In the genomic region with DNA sequence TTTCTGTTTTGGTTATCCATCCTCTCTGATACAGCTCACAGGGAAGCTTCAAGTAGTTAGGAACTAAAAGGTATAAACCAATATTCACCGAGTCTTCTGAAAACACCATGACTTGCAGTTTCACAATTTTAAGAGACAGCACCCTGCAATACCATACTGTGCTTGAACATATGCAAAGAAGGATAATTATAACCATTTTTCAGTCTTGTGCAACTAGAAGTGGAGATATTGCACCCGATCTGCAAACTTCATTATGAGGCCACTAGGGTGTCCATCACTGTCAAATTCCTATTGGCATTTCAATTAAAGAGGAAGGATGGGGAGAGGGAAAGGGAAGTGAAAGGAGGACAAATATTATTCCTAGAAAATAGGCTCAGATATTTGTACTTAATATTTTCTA, we compare ENCODE assay signal across 8 cellular contexts. TPM values are rescaled to one million over a fixed set of nuclear protein-coding genes. Genes with fewer than 3 reads are reported as not detected.
DNase-seq lines count a peak whose midpoint lies in the region; ATAC-seq and TF ChIP-seq lines count a peak whose summit lies in the region.

No MANE protein-coding gene starts in this region.

- no peak overlapping the region for H3K27ac ChIP-seq in hepatocyte

- no peak overlapping the region for H3K4me2 ChIP-seq in hepatocyte

- in situ Hi-C loops in GM13976 (cut with MboI; ENCODE audit: low sequenced_read_pairs, unreplicated experiment) = no loop called here

- H3K27me3 ChIP-seq in hepatocyte = no peaks in the 10 kb centered on the region

- ATAC-seq in GM21423 (IDR thresholded peaks at IDR 0.05; ENCODE audit: unreplicated experiment) (peak; percentile 85), HG03175 (IDR thresholded peaks at IDR 0.05; ENCODE audit: unreplicated experiment) (peak; percentile 92)

- H3K4me3 ChIP-seq in hepatocyte = no peak overlapping the region

- no peaks in the 10 kb centered on the region for H3K9me2 ChIP-seq in hepatocyte (replicated peaks; ENCODE audit: insufficient read depth)

- no peaks in the 10 kb centered on the region for H4K20me1 ChIP-seq in hepatocyte (ENCODE audit: insufficient read depth, poor library complexity, severe bottlenecking)

- H3K9me3 ChIP-seq in hepatocyte (ENCODE audit: low read depth) = no peaks in the 10 kb centered on the region

- no peaks in the 10 kb centered on the region for H3K36me3 ChIP-seq in hepatocyte (replicated peaks; ENCODE audit: insufficient read depth, low read depth)

- WGBS in hepatocyte (ENCODE audit: low lambda C conversion rate, missing lambda C conversion rate) = 82% methylated on average over 2 of the region's 2 CpGs

- peak; percentile 22 for DNase-seq in GM13976 (ENCODE audit: low spot score)
- DNase-seq in SK-N-DZ (ENCODE audit: low spot score) = peak; percentile 16
- DNase-seq in A172 (ENCODE audit: low spot score) = no peak
- no peak for DNase-seq in GOT3 (lab: John Stamatoyannopoulos, UW)
- no peak for DNase-seq in hepatocyte (ENCODE audit: low spot score)
- DNase-seq in NK-92 treated with Interleukin-12 subunit alpha and Interleukin-12 subunit beta, amount 100 ng/mL, for 24 hours (lab: John Stamatoyannopoulos, UW) = no peak

- no peak for TF ChIP-seq CTCF in GM13976 (IDR thresholded peaks at IDR 0.05; ENCODE audit: borderline replicate concordance, control extremely low read depth, extremely low read depth, insufficient read depth, missing control alignments)
- TF ChIP-seq CTCF in hepatocyte (IDR thresholded peaks at IDR 0.05; ENCODE audit: poor library complexity) = no peak

- H3K79me2 ChIP-seq in hepatocyte = no peaks in the 10 kb centered on the region

- peaks cover 5% of the 10 kb centered on the region for H3K4me1 ChIP-seq in hepatocyte (ENCODE audit: insufficient read depth)

- H2AFZ ChIP-seq in hepatocyte = no peak overlapping the region

RNA-seq across cellular contexts. Expression of a gene that starts 32.4 kb away (rescaled TPM):
- polyA plus RNA-seq in SK-N-DZ (2014; cell fraction: cytosol; rRNA removed) = 20.3 and 21.7 TPM in 2 replicates
- polyA plus RNA-seq in SK-N-DZ (2014; cell fraction: nucleus; rRNA removed) = 24.7 and 26.4 TPM in 2 replicates
- 19.5 and 22.3 TPM in 2 replicates for total RNA-seq in A172 (2014; rRNA removed; shearing (Covaris generic))
- total RNA-seq in hepatocyte = 15.8 and 17.5 TPM in 2 replicates
- 5.7 and 6.9 TPM in 2 replicates for polyA plus RNA-seq in hepatocyte

RNA-seq across cellular contexts. Expression of a gene that starts 56.3 kb away (rescaled TPM):
- polyA plus RNA-seq in SK-N-DZ (2014; cell fraction: cytosol; rRNA removed) = 32.1 and 40.8 TPM in 2 replicates
- polyA plus RNA-seq in SK-N-DZ (2014; cell fraction: nucleus; rRNA removed) = 26.0 and 30.0 TPM in 2 replicates
- total RNA-seq in A172 (2014; rRNA removed; shearing (Covaris generic)) = 65.5 and 77.0 TPM in 2 replicates
- 59.3 and 67.1 TPM in 2 replicates for total RNA-seq in hepatocyte
- polyA plus RNA-seq in hepatocyte = 20.8 and 26.1 TPM in 2 replicates

Comparison
In these comparisons a context has a peak if more than half of its experiments do, and no peak if none do; other contexts are left out.
1. DNase-seq: peak in GM13976 (single experiment) and SK-N-DZ (single experiment); none in A172 (single experiment), GOT3 (single experiment), hepatocyte (single experiment) and NK-92 treated with Interleukin-12 subunit alpha and Interleukin-12 subunit beta, amount 100 ng/mL, for 24 hours (single experiment).